ENCODE assay signal across 16 cellular contexts in the genomic region with DNA sequence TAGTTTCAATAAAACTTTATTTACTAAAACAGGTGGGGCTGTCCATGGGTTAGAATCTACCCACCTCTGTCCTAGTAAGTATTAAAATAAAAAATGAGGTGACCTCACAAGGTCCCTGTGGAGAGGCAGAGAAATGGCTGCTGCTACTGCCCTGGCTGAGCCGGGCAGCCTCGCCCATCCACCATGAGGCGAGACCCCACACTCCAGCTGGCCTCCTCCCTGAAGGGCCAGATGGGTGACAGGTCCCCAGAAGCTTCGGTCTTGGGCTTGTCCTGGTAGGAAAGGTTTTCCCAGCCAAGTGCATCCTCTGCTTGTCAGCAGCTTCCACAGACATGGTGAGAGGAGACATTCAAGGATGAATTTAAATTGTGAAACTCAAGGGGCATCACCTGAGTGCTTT.
"Had no signal": no experiment of that assay in that cellular context is flagged by ENCODE, and none has a peak within 500 bp of the region (broad histone marks: within the 10 kb centered on the region; RNA-seq: fewer than 3 reads in every experiment).

No MANE protein-coding gene starts in this region.

- H3K4me3 Mint-ChIP-seq: naive thymus-derived CD4-positive, alpha-beta T cell; nephron progenitor cell had no signal

- H3K27ac Mint-ChIP-seq: naive thymus-derived CD4-positive, alpha-beta T cell; nephron progenitor cell had no signal

- H3K9me3 Mint-ChIP-seq: naive thymus-derived CD4-positive, alpha-beta T cell; nephron progenitor cell had no signal

- DNase-seq: cerebellar nuclear complex; effector CD4-positive, alpha-beta T cell; gastrocnemius medialis; left cardiac atrium; left ventricle myocardium superior; mesendoderm; naive thymus-derived CD4-positive, alpha-beta T cell; nephron progenitor cell; small intestine; stimulated activated CD4-positive, alpha-beta T cell treated with anti-CD3 and anti-CD28 coated beads, Interleukin-2, amount 100 ng/mL, for 48 hours; stimulated activated naive CD4-positive, alpha-beta T cell treated with Interleukin-2 at 50 U/mL for 16 hours; thyroid gland had no signal

- H3K27ac ChIP-seq: gastrocnemius medialis, suprapubic skin, thyroid gland, upper lobe of left lung, vagina had no signal

- H3K4me3 ChIP-seq: gastrocnemius medialis, lung, suprapubic skin, thyroid gland, upper lobe of left lung, vagina had no signal

- H3K4me1 Mint-ChIP-seq: naive thymus-derived CD4-positive, alpha-beta T cell had no signal

- H3K36me3 ChIP-seq: gastrocnemius medialis, suprapubic skin, thyroid gland, upper lobe of left lung, vagina had no signal

- H3K27me3 ChIP-seq: gastrocnemius medialis, suprapubic skin, thyroid gland, upper lobe of left lung, vagina had no signal

- H3K9me3 ChIP-seq: gastrocnemius medialis, suprapubic skin, thyroid gland, upper lobe of left lung, vagina had no signal

- H3K4me1 ChIP-seq: gastrocnemius medialis, thyroid gland, upper lobe of left lung had no signal

- ATAC-seq: gastrocnemius medialis; left cardiac atrium; left ventricle myocardium superior; naive thymus-derived CD4-positive, alpha-beta T cell had no signal

- H3K27me3 Mint-ChIP-seq: naive thymus-derived CD4-positive, alpha-beta T cell had no signal

- H3K36me3 Mint-ChIP-seq: naive thymus-derived CD4-positive, alpha-beta T cell had no signal
